Comparison of ENCODE assay signal across 1 cellular context in the genomic region with DNA sequence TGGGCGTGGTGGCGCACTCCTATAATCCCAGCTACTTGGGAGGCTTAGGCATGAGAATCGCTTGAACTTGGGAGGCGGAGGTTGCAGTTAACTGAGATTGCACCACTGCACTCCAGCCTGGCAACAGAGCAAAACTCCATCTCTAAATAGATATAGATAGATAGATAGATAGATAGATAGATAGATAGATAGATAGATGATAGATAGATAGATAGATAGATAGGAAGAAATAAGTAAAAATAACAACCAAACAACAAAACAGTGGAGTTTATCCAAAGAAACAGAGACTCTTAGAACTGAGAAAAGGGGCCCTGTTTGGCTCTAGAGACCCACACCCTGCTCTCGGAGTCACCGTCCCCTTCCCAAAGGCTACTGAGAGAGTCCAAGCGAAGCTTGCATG.
DNase-seq lines count a peak whose midpoint lies in the region; ATAC-seq, FAIRE-seq and TF ChIP-seq lines count a peak whose summit lies in the region.
"Not testable (repeated sequence)": the region's sequence is repeated elsewhere in the genome, so short reads cannot be mapped to it uniquely, and the experiment has no call there.

No MANE protein-coding gene starts in this region.

- WGBS in K562 (ENCODE audit: insufficient coverage, low coverage, missing lambda C conversion rate), result 55% methylated on average over 4 of the region's 7 CpGs

- H3K27me3 ChIP-seq in K562 (ENCODE audit: control insufficient read depth in 2 of 2, insufficient read depth in 2 of 2, low read length in 2 of 2), result not testable (repeated sequence)

- BruUV-seq in K562 (replicated peaks; lab: Mats Ljungman, UMichigan), result not testable (repeated sequence)

- TF ChIP-seq RAD21 in K562 (CRISPR knock-in tag; conservative IDR thresholded peaks at IDR 0.05 in 1 of 2, IDR thresholded peaks at IDR 0.05 in 1 of 2), result not testable (repeated sequence)

- not testable (repeated sequence) for H3K27ac ChIP-seq in K562 (ENCODE audit: extremely low read depth, low read depth, low read length)

- not testable (repeated sequence) for H3K4me2 ChIP-seq in K562 (ENCODE audit: insufficient read depth, low read length)

- ATAC-seq in K562, result not testable (repeated sequence)

- not testable (repeated sequence) for TF ChIP-seq POLR2A in K562 (conservative IDR thresholded peaks at IDR 0.05)

- H3K79me2 ChIP-seq in K562 (ENCODE audit: control insufficient read depth, insufficient read depth, low read length), result not testable (repeated sequence)

- intact Hi-C loops in K562 (cut with micrococcal nuclease), result not testable (repeated sequence)

- not testable (repeated sequence) for TF ChIP-seq EP300 in K562 (IDR thresholded peaks at IDR 0.05; ENCODE audit: low read length)

- CTCF ChIA-PET in K562 (lab: Yijun Ruan, JAX; ENCODE audit: low intra/inter-chr PET ratio), result not testable (repeated sequence)

- POLR2A ChIA-PET in K562 (lab: Yijun Ruan, JAX), result not testable (repeated sequence)

- not testable (repeated sequence) for H3K4me3 ChIP-seq in K562

- not testable (repeated sequence) for FAIRE-seq in K562 (lab: Jason Lieb, UNC)

- not testable (repeated sequence) for H3K9me3 ChIP-seq in K562 (replicated peaks; ENCODE audit: control insufficient read depth, insufficient read depth, low read depth, low read length)

- H3K9ac ChIP-seq in K562 (ENCODE audit: insufficient read depth in 1 of 2, low read depth in 2 of 2, low read length in 2 of 2), result not testable (repeated sequence)

- not testable (repeated sequence) for DNase-seq in K562 (ENCODE audit: extremely low read depth in 1 of 4, low spot score in 3 of 4)

- in situ Hi-C loops in K562 (cut with MboI), result loop anchor here (25.0 kb wide), 1 partner anchor 113 kb away; no protein-coding TSS in a partner anchor

- not testable (repeated sequence) for H3K9me1 ChIP-seq in K562 (ENCODE audit: control insufficient read depth, insufficient read depth, low read length)

- not testable (repeated sequence) for H3K36me3 ChIP-seq in K562 (ENCODE audit: control insufficient read depth, insufficient read depth, low read length)

- H3K4me1 ChIP-seq in K562 (replicated peaks in 1 of 2; ENCODE audit: control insufficient read depth in 2 of 2, insufficient read depth in 2 of 2, low read length in 2 of 2), result not testable (repeated sequence)

- not testable (repeated sequence) for TF ChIP-seq CTCF in K562 (IDR thresholded peaks at IDR 0.05 in 2 of 3, conservative IDR thresholded peaks at IDR 0.05 in 1 of 3; ENCODE audit: insufficient read depth in 2 of 3, low read depth in 1 of 3, low read length in 3 of 3)

- not testable (repeated sequence) for H2AFZ ChIP-seq in K562 (ENCODE audit: low read depth, low read length)

- not testable (repeated sequence) for H4K20me1 ChIP-seq in K562 (replicated peaks; ENCODE audit: control insufficient read depth, insufficient read depth, low read length)

TF ChIP-seq in K562, 482 proteins besides CTCF, POLR2A, EP300 and RAD21:
- TF ChIP-seq GATAD2B (IDR thresholded peaks at IDR 0.05; ENCODE audit: borderline replicate concordance) (peak; percentile 70; the same call in 1 of the 2 replicates), DACH1 (IDR thresholded peaks at IDR 0.05; ENCODE audit: partially characterized antibody) (peak; percentile 98)
